ENCODE assay signal across 16 cellular contexts in genomic region chr6:184161-184695, GRCh38.
"Had no signal": no experiment of that assay in that cellular context is flagged by ENCODE, and none has a peak within 500 bp of the region (broad histone marks: within the 10 kb centered on the region; RNA-seq: fewer than 3 reads in every experiment).

No MANE protein-coding gene starts in this region.

- DNase-seq: activated CD4-positive, alpha-beta memory T cell treated with anti-CD3 and anti-CD28 coated beads, Interleukin-2, amount 10 ng/mL, durations not matched to agents 7 days and 5 days; activated CD8-positive, alpha-beta memory T cell treated with anti-CD3 and anti-CD28 coated beads, Interleukin-2, amount 50 U/mL, for 4 hours; activated effector memory CD4-positive, alpha-beta T cell treated with anti-CD3 and anti-CD28 coated beads, Interleukin-2, amount 50 U/mL, for 16 hours; activated T-cell treated with anti-CD3 and anti-CD28 coated beads, Interleukin-2, amount 50 U/mL, for 48 hours; erythroblast; left colon; ovary; sigmoid colon; tibial artery; uterus had no signal

- H3K4me3 Mint-ChIP-seq: activated CD4-positive, alpha-beta memory T cell treated with anti-CD3 and anti-CD28 coated beads, Interleukin-2, amount 10 ng/mL, durations not matched to agents 7 days and 5 days; activated naive CD4-positive, alpha-beta T cell treated with anti-CD3 and anti-CD28 coated beads, Interleukin-2, amount 50 U/mL, for 24 hours had no signal

- H3K4me1 ChIP-seq: adrenal gland, gastroesophageal sphincter, tibial artery, uterus had no signal

- H3K27me3 Mint-ChIP-seq: activated CD4-positive, alpha-beta memory T cell treated with anti-CD3 and anti-CD28 coated beads, Interleukin-2, amount 10 ng/mL, durations not matched to agents 7 days and 5 days; activated naive CD4-positive, alpha-beta T cell treated with anti-CD3 and anti-CD28 coated beads, Interleukin-2, amount 50 U/mL, for 24 hours had no signal

- H3K27ac ChIP-seq: adrenal gland, dorsolateral prefrontal cortex, gastroesophageal sphincter, ovary, sigmoid colon, tibial artery, uterus, VCaP had no signal

- H3K36me3 ChIP-seq: adrenal gland, gastroesophageal sphincter, ovary, sigmoid colon, tibial artery, uterus had no signal

- H3K27ac Mint-ChIP-seq: activated CD4-positive, alpha-beta memory T cell treated with anti-CD3 and anti-CD28 coated beads, Interleukin-2, amount 10 ng/mL, durations not matched to agents 7 days and 5 days had no signal

- H3K9me3 ChIP-seq: adrenal gland, gastroesophageal sphincter, ovary, sigmoid colon, tibial artery, uterus had no signal

- H3K9me3 Mint-ChIP-seq: activated CD4-positive, alpha-beta memory T cell treated with anti-CD3 and anti-CD28 coated beads, Interleukin-2, amount 10 ng/mL, durations not matched to agents 7 days and 5 days; activated naive CD4-positive, alpha-beta T cell treated with anti-CD3 and anti-CD28 coated beads, Interleukin-2, amount 50 U/mL, for 24 hours had no signal

- H3K27me3 ChIP-seq: adrenal gland, ovary, sigmoid colon, uterus had no signal

- H3K4me3 ChIP-seq: adrenal gland, dorsolateral prefrontal cortex, gastroesophageal sphincter, lung, ovary, sigmoid colon, tibial artery, uterus had no signal

- H3K36me3 Mint-ChIP-seq: activated naive CD4-positive, alpha-beta T cell treated with anti-CD3 and anti-CD28 coated beads, Interleukin-2, amount 50 U/mL, for 24 hours had no signal

- ATAC-seq: gastroesophageal sphincter, left colon had no signal
